Comparison of ENCODE assay signal across 12 cellular contexts in the genomic region with DNA sequence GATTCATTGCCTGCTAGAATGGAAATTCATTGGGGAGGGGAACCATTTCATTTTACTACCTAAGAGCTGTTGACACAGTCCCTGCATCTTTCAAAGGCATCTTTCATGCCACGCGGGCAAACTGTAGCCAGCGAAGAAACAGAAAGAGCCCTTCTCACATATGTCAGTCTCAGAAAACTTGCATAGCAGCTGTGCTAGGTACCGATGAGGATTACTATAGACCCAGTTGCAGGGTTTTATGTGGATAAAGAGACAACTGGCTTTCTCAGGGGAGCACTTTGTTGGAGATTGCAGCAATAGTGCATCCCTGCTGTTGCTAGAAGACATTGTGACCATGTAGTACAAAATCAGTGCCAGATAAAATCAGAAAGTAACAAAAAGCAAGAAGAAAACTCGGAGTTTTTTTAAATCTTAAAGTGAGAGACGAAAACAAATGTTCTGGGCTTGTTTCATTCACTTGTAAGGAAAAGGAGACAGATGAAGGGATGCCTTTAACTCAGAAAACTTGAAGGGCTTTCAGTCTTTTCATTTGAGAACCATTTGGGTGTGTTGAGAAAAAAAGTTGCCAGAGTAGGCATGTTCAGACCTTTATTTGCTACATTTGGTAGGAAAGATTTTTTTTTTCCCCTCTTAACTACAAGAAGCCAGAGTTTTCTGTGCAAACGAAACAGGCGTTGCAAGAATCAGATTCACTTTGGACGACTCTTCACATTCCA.
DNase-seq lines count a peak whose midpoint lies in the region; ATAC-seq lines count a peak whose summit lies in the region.
"Had no signal": no experiment of that assay in that cellular context is flagged by ENCODE, and none has a peak within 500 bp of the region (broad histone marks: within the 10 kb centered on the region; RNA-seq: fewer than 3 reads in every experiment).

No MANE protein-coding gene starts in this region.

- no peaks in the 10 kb centered on the region for H3K27me3 Mint-ChIP-seq in activated T-cell treated with anti-CD3 and anti-CD28 coated beads, Interleukin-2, amount 50 U/mL, for 72 hours (ENCODE audit: low read depth)
- no peaks in the 10 kb centered on the region for H3K27me3 Mint-ChIP-seq in activated naive CD8-positive, alpha-beta T cell treated with anti-CD3 and anti-CD28 coated beads, Interleukin-2, amount 50 U/mL, for 24 hours
- H3K27me3 Mint-ChIP-seq: activated T-helper 17 cell treated with anti-CD3 and anti-CD28 coated beads, Interleukin-2, amount 50 U/mL, for 72 hours had no signal

- peaks cover 6% of the 10 kb centered on the region for H3K9me3 ChIP-seq in MG63
- H3K9me3 ChIP-seq: SJSA1 had no signal

- H3K4me3 Mint-ChIP-seq in activated T-cell treated with anti-CD3 and anti-CD28 coated beads, Interleukin-2, amount 50 U/mL, for 72 hours, result no peak overlapping the region
- no peak overlapping the region for H3K4me3 Mint-ChIP-seq in activated naive CD8-positive, alpha-beta T cell treated with anti-CD3 and anti-CD28 coated beads, Interleukin-2, amount 50 U/mL, for 24 hours
- H3K4me3 Mint-ChIP-seq: activated T-helper 17 cell treated with anti-CD3 and anti-CD28 coated beads, Interleukin-2, amount 50 U/mL, for 72 hours had no signal

- H3K36me3 ChIP-seq in MG63, result peaks cover 9% of the 10 kb centered on the region; the same call in 1 of the 2 replicates
- H3K36me3 ChIP-seq: SJSA1 had no signal

- no peak for ATAC-seq in activated T-cell treated with anti-CD3 and anti-CD28 coated beads, Interleukin-2, amount 50 U/mL, for 72 hours (replicated peaks in 1 of 2)
- ATAC-seq in activated naive CD8-positive, alpha-beta T cell treated with anti-CD3 and anti-CD28 coated beads, Interleukin-2, amount 50 U/mL, for 24 hours, result no peak
- ATAC-seq in HG03520 (IDR thresholded peaks at IDR 0.05; ENCODE audit: unreplicated experiment), result no peak
- ATAC-seq: activated T-helper 17 cell treated with anti-CD3 and anti-CD28 coated beads, Interleukin-2, amount 50 U/mL, for 72 hours had no signal

- no peaks in the 10 kb centered on the region for H3K27me3 ChIP-seq in MG63
- H3K27me3 ChIP-seq: SJSA1 had no signal

- H3K27ac ChIP-seq in caudate nucleus (ENCODE audit: low read depth, low read length) (peak overlapping the region; percentile 98), substantia nigra (ENCODE audit: low read depth, low read length, poor library complexity, severe bottlenecking) (peak overlapping the region; percentile 93)

- DNase-seq in MG63 (peak; percentile 7), caudate nucleus (lab: John Stamatoyannopoulos, UW) (peak in 29 of 61 donors; percentile 1 to 56 (median 19)), inferior parietal cortex (ENCODE audit: extremely low spot score) (peak; percentile 79), substantia nigra (lab: John Stamatoyannopoulos, UW) (peak in 23 of 49 donors; percentile 3 to 61 (median 22))
- DNase-seq in activated T-cell treated with anti-CD3 and anti-CD28 coated beads, Interleukin-2, amount 50 U/mL, for 72 hours, result no peak
- DNase-seq in activated naive CD8-positive, alpha-beta T cell treated with anti-CD3 and anti-CD28 coated beads, Interleukin-2, amount 50 U/mL, for 24 hours, result no peak
- DNase-seq in activated effector memory CD4-positive, alpha-beta T cell treated with Interleukin-2 at 50 U/mL for 16 hours, result no peak
- DNase-seq: retina; stimulated activated naive CD4-positive, alpha-beta T cell had no signal

- H3K9me3 Mint-ChIP-seq in activated T-cell treated with anti-CD3 and anti-CD28 coated beads, Interleukin-2, amount 50 U/mL, for 72 hours, result peaks cover 8% of the 10 kb centered on the region in 2 donors
- H3K9me3 Mint-ChIP-seq in activated naive CD8-positive, alpha-beta T cell treated with anti-CD3 and anti-CD28 coated beads, Interleukin-2, amount 50 U/mL, for 24 hours, result no peaks in the 10 kb centered on the region

- H3K4me1 Mint-ChIP-seq in activated T-cell treated with anti-CD3 and anti-CD28 coated beads, Interleukin-2, amount 50 U/mL, for 72 hours (ENCODE audit: low read depth), result no peaks in the 10 kb centered on the region
- H3K4me1 Mint-ChIP-seq in activated naive CD8-positive, alpha-beta T cell treated with anti-CD3 and anti-CD28 coated beads, Interleukin-2, amount 50 U/mL, for 24 hours, result no peaks in the 10 kb centered on the region
- H3K4me1 Mint-ChIP-seq: activated T-helper 17 cell treated with anti-CD3 and anti-CD28 coated beads, Interleukin-2, amount 50 U/mL, for 72 hours had no signal

- H3K4me3 ChIP-seq in MG63, result peak overlapping the region; percentile 56
- H3K4me3 ChIP-seq: SJSA1 had no signal

- H3K36me3 Mint-ChIP-seq in activated T-cell treated with anti-CD3 and anti-CD28 coated beads, Interleukin-2, amount 50 U/mL, for 72 hours (ENCODE audit: insufficient read depth in 2 of 2), result no peaks in the 10 kb centered on the region
- H3K36me3 Mint-ChIP-seq in activated naive CD8-positive, alpha-beta T cell treated with anti-CD3 and anti-CD28 coated beads, Interleukin-2, amount 50 U/mL, for 24 hours (ENCODE audit: low read depth), result no peaks in the 10 kb centered on the region

- H3K27ac Mint-ChIP-seq in activated T-cell treated with anti-CD3 and anti-CD28 coated beads, Interleukin-2, amount 50 U/mL, for 72 hours, result no peak overlapping the region
- H3K27ac Mint-ChIP-seq in activated naive CD8-positive, alpha-beta T cell treated with anti-CD3 and anti-CD28 coated beads, Interleukin-2, amount 50 U/mL, for 24 hours, result no peak overlapping the region
- H3K27ac Mint-ChIP-seq: activated T-helper 17 cell treated with anti-CD3 and anti-CD28 coated beads, Interleukin-2, amount 50 U/mL, for 72 hours had no signal

Comparison
In these comparisons a context has a peak if more than half of its experiments do, and no peak if none do; other contexts are left out.
1. DNase-seq: peak in MG63 (single experiment) and inferior parietal cortex (single experiment); none in activated T-cell treated with anti-CD3 and anti-CD28 coated beads, Interleukin-2, amount 50 U/mL, for 72 hours (0 of 2), activated naive CD8-positive, alpha-beta T cell treated with anti-CD3 and anti-CD28 coated beads, Interleukin-2, amount 50 U/mL, for 24 hours (single experiment) and activated effector memory CD4-positive, alpha-beta T cell treated with Interleukin-2 at 50 U/mL for 16 hours (single experiment).